ENCODE assay signal across 8 cellular contexts in the genomic region with DNA sequence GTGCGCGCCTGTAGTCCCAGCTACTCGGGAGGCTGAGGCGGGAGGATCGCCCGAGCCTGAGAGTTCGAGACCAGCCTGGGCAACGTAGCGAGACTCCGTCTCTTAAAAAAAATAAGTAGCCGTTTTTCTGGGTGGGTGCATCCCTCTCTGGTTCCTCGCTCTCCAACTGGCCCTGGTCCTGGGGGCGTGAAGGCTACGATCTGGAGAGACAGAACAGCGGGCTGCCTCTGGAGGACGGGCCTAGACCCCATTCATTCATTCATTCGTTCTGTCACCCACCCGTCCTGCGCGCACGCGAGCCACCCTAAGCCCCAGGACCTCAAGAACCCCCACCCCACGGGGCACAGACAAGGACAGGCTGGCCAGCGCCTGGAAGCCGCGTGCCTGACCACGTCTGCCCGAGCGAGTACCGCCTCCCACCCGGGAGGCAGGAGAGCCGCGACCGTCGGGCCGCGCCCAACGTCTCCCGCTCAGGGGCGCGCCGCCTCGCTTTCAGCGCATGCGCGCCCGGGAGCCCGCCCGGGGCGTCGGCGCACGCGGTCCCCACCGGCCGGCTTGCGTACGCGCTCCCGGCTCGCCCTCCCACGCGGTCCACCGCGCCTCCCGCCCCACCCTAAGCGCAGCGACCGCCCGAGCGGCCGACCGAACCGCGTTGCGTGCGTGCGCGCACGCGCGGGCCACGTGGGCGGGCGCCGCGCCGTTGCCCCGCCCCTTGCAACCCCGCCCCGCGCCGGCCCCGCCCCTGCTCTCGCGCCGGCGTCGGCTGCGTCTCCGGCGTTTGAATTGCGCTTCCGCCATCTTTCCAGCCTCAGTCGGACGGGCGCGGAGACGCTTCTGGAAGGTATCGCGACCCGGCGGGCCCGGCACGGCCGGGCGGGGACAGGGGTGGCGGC. TPM values are rescaled to one million over a fixed set of nuclear protein-coding genes. Genes with fewer than 3 reads are reported as not detected.
DNase-seq lines count a peak whose midpoint lies in the region; ATAC-seq, FAIRE-seq and TF ChIP-seq lines count a peak whose summit lies in the region.

A gene (plus strand): TSS at position 781 of the 893 bp plus-strand sequence. CDS start 528 bp downstream, outside the sequence.

- peak within 1 kb of the TSS; percentile 72 for H3K14ac ChIP-seq in H1 (ENCODE audit: insufficient read length)

- no peak within 1 kb of the TSS for H3K23ac ChIP-seq in H1 (ENCODE audit: insufficient read length)

- H2BK15ac ChIP-seq in H1 (ENCODE audit: low read length), result 0 out of 2 replicates have a peak within 1 kb of the TSS, but pooled peaks have one; percentile 12

- no peaks in the 10 kb centered on the region for H3K27me3 Mint-ChIP-seq in activated CD8-positive, alpha-beta memory T cell treated with anti-CD3 and anti-CD28 coated beads, Interleukin-2, amount 10 ng/mL, durations not matched to agents 7 days and 5 days

- POLR2A ChIA-PET in H1 (lab: Charles Lee; ENCODE audit: partially characterized antibody), result interaction anchor here (0.6 to 3.4 kb wide), 18 partner anchors 8 to 1041 kb away, joined by 3 to 33 read pairs (median 6); a partner anchor contains a TSS

- H3K4me3 Mint-ChIP-seq in activated CD8-positive, alpha-beta memory T cell treated with anti-CD3 and anti-CD28 coated beads, Interleukin-2, amount 10 ng/mL, durations not matched to agents 7 days and 5 days, result peak within 1 kb of the TSS; percentile 95

- 20% methylated on average over 61 of the region's 118 CpGs; no CpG with 5 or more reads in 1 of the 2 experiments for WGBS in H1 (ENCODE audit: extremely low coverage in 1 of 2, insufficient coverage in 1 of 2, insufficient read length in 1 of 2, insufficient replicate concordance in 2 of 2, low coverage in 1 of 2, low lambda C conversion rate in 2 of 2, missing lambda C conversion rate in 1 of 2), 2 experiments

- H2AFZ ChIP-seq in H1 (ENCODE audit: low read length), result no peak within 1 kb of the TSS

- H3K18ac ChIP-seq in H1 (ENCODE audit: extremely low read depth, low read length), result peak within 1 kb of the TSS; percentile 92

- peak within 1 kb of the TSS; percentile 100 for H4K8ac ChIP-seq in H1 (ENCODE audit: extremely low read depth, insufficient read depth, low read length)

- peak within 1 kb of the TSS; percentile 94 for H3K4ac ChIP-seq in H1 (replicated peaks; ENCODE audit: insufficient read length, low read depth, low read length)

- no peak within 1 kb of the TSS for H2BK20ac ChIP-seq in H1 (ENCODE audit: low read length)

- CTCF ChIA-PET in activated CD8-positive, alpha-beta memory T cell treated with anti-CD3 and anti-CD28 coated beads, Interleukin-2, amount 10 ng/mL, durations not matched to agents 7 days and 5 days (lab: Charles Lee), result interaction anchor here (1.0 to 2.0 kb wide), 6 partner anchors 14 to 75 kb away, joined by 3 to 10 read pairs (median 4); a partner anchor contains a TSS
- CTCF ChIA-PET in H1 (lab: Charles Lee; ENCODE audit: partially characterized antibody), result interaction anchor here (0.9 to 2.9 kb wide), 13 partner anchors 13 to 98 kb away, joined by 3 to 30 read pairs (median 4); no protein-coding TSS in a partner anchor

- peak within 1 kb of the TSS; percentile 90 for H2BK5ac ChIP-seq in H1 (ENCODE audit: low read depth, low read length)

- H4K91ac ChIP-seq in H1 (replicated peaks; ENCODE audit: insufficient read length, low read length), result peak within 1 kb of the TSS; percentile 99

- TF ChIP-seq POLR2A in H1 (IDR thresholded peaks at IDR 0.05; ENCODE audit: control extremely low read depth in 1 of 2, low read depth in 2 of 2, low read length in 2 of 2), result peak; percentile 69 to 90

- peak; percentile 94 for DNase-seq in COLO668 (lab: John Stamatoyannopoulos, UW; ENCODE audit: unreplicated experiment)
- peak in 75 of 76 experiments; percentile 23 to 94 (median 83) for DNase-seq in HUDEP-2 (lab: John Stamatoyannopoulos, UW; ENCODE audit: unreplicated experiment in 76 of 76)
- peak; percentile 82 for DNase-seq in NOMO-1 treated with dmso at 0.1 percent for 144 hours (lab: John Stamatoyannopoulos, UW; ENCODE audit: unreplicated experiment)
- DNase-seq in activated CD8-positive, alpha-beta memory T cell treated with anti-CD3 and anti-CD28 coated beads, Interleukin-2, amount 10 ng/mL, durations not matched to agents 7 days and 5 days, result peak; percentile 92
- peak; percentile 71 to 87 for DNase-seq in H1 (ENCODE audit: low read depth in 1 of 2, low spot score in 2 of 2)
- peak; percentile 98 for DNase-seq in mesenteric fat pad (ENCODE audit: low spot score)
- peak; percentile 70 for DNase-seq in stimulated activated CD8-positive, alpha-beta memory T cell treated with anti-CD3 and anti-CD28 coated beads, Interleukin-15, amount 100 ng/mL, for 1 hour (ENCODE audit: low read depth)

- H3K4me1 ChIP-seq in H1 (replicated peaks in 1 of 4; ENCODE audit: control insufficient read depth in 3 of 4, insufficient read depth in 4 of 4, low read length in 3 of 4), result peaks cover 0 to 3% (median 3%) of the 10 kb centered on the region in 4 experiments; a peak in 4 of 7 replicates

- H3K23me2 ChIP-seq in H1 (ENCODE audit: low read depth, low read length), result peaks cover 4% of the 10 kb centered on the region; the same call in 1 of the 2 replicates

- peak within 1 kb of the TSS; percentile 85 for H2BK12ac ChIP-seq in H1 (ENCODE audit: low read depth, low read length)

- peak within 1 kb of the TSS; percentile 84 to 98 (median 90) for H3K4me3 ChIP-seq in H1 (ENCODE audit: extremely low read depth in 1 of 4, insufficient read depth in 2 of 4, low read depth in 3 of 4, low read length in 4 of 4)

- no peak for TF ChIP-seq CTCF in H1 (IDR thresholded peaks at IDR 0.05; ENCODE audit: control extremely low read depth in 1 of 3, insufficient read depth in 1 of 3, low read depth in 1 of 3, low read length in 3 of 3)

- peaks cover 41% of the 10 kb centered on the region for H3K36me3 Mint-ChIP-seq in activated CD8-positive, alpha-beta memory T cell treated with anti-CD3 and anti-CD28 coated beads, Interleukin-2, amount 10 ng/mL, durations not matched to agents 7 days and 5 days

- no peaks in the 10 kb centered on the region for H3K79me1 ChIP-seq in H1 (ENCODE audit: low read depth, low read length)

- peaks cover 49% of the 10 kb centered on the region for H3K4me1 Mint-ChIP-seq in activated CD8-positive, alpha-beta memory T cell treated with anti-CD3 and anti-CD28 coated beads, Interleukin-2, amount 10 ng/mL, durations not matched to agents 7 days and 5 days

- TF ChIP-seq EP300 in H1 (IDR thresholded peaks at IDR 0.05; ENCODE audit: borderline replicate concordance in 1 of 2, low read depth in 2 of 2, low read length in 2 of 2), result no peak

- peak within 1 kb of the TSS; percentile 97 for H3K27ac Mint-ChIP-seq in activated CD8-positive, alpha-beta memory T cell treated with anti-CD3 and anti-CD28 coated beads, Interleukin-2, amount 10 ng/mL, durations not matched to agents 7 days and 5 days

- H3K9me3 ChIP-seq in H1 (ENCODE audit: insufficient read depth in 2 of 2, low read depth in 1 of 2, low read length in 1 of 2), result no peaks in the 10 kb centered on the region

- H3K79me2 ChIP-seq in H1 (ENCODE audit: control insufficient read depth in 1 of 2, insufficient read depth in 2 of 2, low read length in 2 of 2), result peaks cover 6 to 30% of the 10 kb centered on the region in 2 experiments

- H3K4me2 ChIP-seq in H1 (ENCODE audit: insufficient read depth in 1 of 2, low read depth in 2 of 2, low read length in 2 of 2), result peak within 1 kb of the TSS; percentile 84 to 95

- ATAC-seq in GM21367 (IDR thresholded peaks at IDR 0.05; ENCODE audit: unreplicated experiment), result peak; percentile 64
- ATAC-seq in activated CD8-positive, alpha-beta memory T cell treated with anti-CD3 and anti-CD28 coated beads, Interleukin-2, amount 10 ng/mL, durations not matched to agents 7 days and 5 days, result peak; percentile 76

- FAIRE-seq in H1 (lab: Jason Lieb, UNC), result no peak

- H3K56ac ChIP-seq in H1 (replicated peaks; ENCODE audit: insufficient read length, low read depth, low read length), result peak within 1 kb of the TSS; percentile 93

- H3K27ac ChIP-seq in H1 (ENCODE audit: low read depth, low read length), result peak within 1 kb of the TSS; percentile 95

- H2AK5ac ChIP-seq in H1 (ENCODE audit: low read depth, low read length), result peak within 1 kb of the TSS; percentile 79; the same call in 1 of the 2 replicates

- H2BK120ac ChIP-seq in H1 (replicated peaks; ENCODE audit: low read depth, low read length), result no peak within 1 kb of the TSS

- peak within 1 kb of the TSS; percentile 97 to 100 (median 98) for H3K9ac ChIP-seq in H1 (replicated peaks in 1 of 4; ENCODE audit: extremely low read depth in 1 of 4, low read depth in 3 of 4, low read length in 3 of 4)

- peaks cover 2 to 6% of the 10 kb centered on the region in 2 experiments for H4K20me1 ChIP-seq in H1 (replicated peaks in 1 of 2; ENCODE audit: control insufficient read depth in 1 of 2, insufficient read depth in 2 of 2, low read length in 2 of 2)

- no peaks in the 10 kb centered on the region for H3K27me3 ChIP-seq in H1 (replicated peaks in 1 of 4; ENCODE audit: control insufficient read depth in 3 of 4, extremely low read depth in 1 of 4, insufficient read depth in 3 of 4, low read length in 3 of 4)

- H3K9me3 Mint-ChIP-seq in activated CD8-positive, alpha-beta memory T cell treated with anti-CD3 and anti-CD28 coated beads, Interleukin-2, amount 10 ng/mL, durations not matched to agents 7 days and 5 days (ENCODE audit: low read depth), result no peaks in the 10 kb centered on the region

- H3K36me3 ChIP-seq in H1 (ENCODE audit: control insufficient read depth in 2 of 4, insufficient read depth in 4 of 4, low read length in 3 of 4), result peaks cover 23 to 40% (median 38%) of the 10 kb centered on the region in 4 experiments

- TF ChIP-seq RAD21 in H1 (IDR thresholded peaks at IDR 0.05 in 1 of 2, conservative IDR thresholded peaks at IDR 0.05 in 1 of 2; ENCODE audit: low read depth in 2 of 2, low read length in 2 of 2), result no peak

- peak within 1 kb of the TSS; percentile 98 for H4K5ac ChIP-seq in H1 (ENCODE audit: insufficient read length, low read depth, low read length)

TF ChIP-seq in H1, 55 proteins besides CTCF, POLR2A, EP300 and RAD21 (continues in another document):
- no peak for TF ChIP-seq SP1 (IDR thresholded peaks at IDR 0.05; ENCODE audit: low read depth, low read length)
- no peak for TF ChIP-seq SRF (IDR thresholded peaks at IDR 0.05; ENCODE audit: low read depth, low read length)

RNA-seq across cellular contexts. Expression of the gene that starts here (rescaled TPM):
- total RNA-seq in activated CD8-positive, alpha-beta memory T cell treated with anti-CD3 and anti-CD28 coated beads, Interleukin-2, amount 10 ng/mL, durations not matched to agents 7 days and 5 days, result 1,000 to 10,000 TPM; 1,047 to 1,473 TPM
- 2,056 and 2,064 TPM in 2 replicates for total RNA-seq in H1 (2021; fragmentation: NEBNext Ultra II Directional; extraction: Animal tissue kit (Norgen Biotek cat#: 25700))
- polyA plus RNA-seq in H1 (2011; rRNA removed), result 1,559 and 2,203 TPM in 2 replicates
- polyA plus RNA-seq in H1 (2011; cell fraction: cytosol; rRNA removed), result 3,091 TPM
- polyA plus RNA-seq in H1 (2011; cell fraction: nucleus; rRNA removed), result 846 TPM
- 2,430 to 2,650 TPM (median 2,578 TPM) in 4 replicates for polyA plus RNA-seq in H1 (2012, experiment 1 of 2)
- 345 TPM for polyA plus RNA-seq in H1 (2012, experiment 2 of 2)
- 714 TPM for polyA plus RNA-seq in H1 (2013, experiment 1 of 2)
- polyA plus RNA-seq in H1 (2013, experiment 2 of 2), result 699 TPM
- 1,671 and 1,842 TPM in 2 replicates for polyA minus RNA-seq in H1 (2011; rRNA and poly(A)+ RNA removed)
- 628 TPM for polyA minus RNA-seq in H1 (2011; cell fraction: cytosol; rRNA and poly(A)+ RNA removed)
- polyA minus RNA-seq in H1 (2011; cell fraction: nucleus; rRNA and poly(A)+ RNA removed), result 352 TPM
- total RNA-seq in mesenteric fat pad, result 472 TPM

Comparison
In these comparisons a context has a peak if more than half of its experiments do, and no peak if none do; other contexts are left out.
1. Peak in every context shown above with its lines: DNase-seq, ATAC-seq, H3K4me3 ChIP-seq and H3K27ac ChIP-seq.